ENCODE assay signal across 8 cellular contexts in genomic region chr22:42581762-42582716, GRCh38.
A peak's percentile ranks its signal among the peaks of the same experiment; 100 is the strongest.
DNase-seq lines count a peak whose midpoint lies in the region; ATAC-seq and TF ChIP-seq lines count a peak whose summit lies in the region.

No MANE protein-coding gene starts in this region.

- peak overlapping the region; percentile 93 for H3K9ac ChIP-seq in NT2/D1 (ENCODE audit: insufficient read length, low read depth)
- H3K9ac ChIP-seq in mucosa of stomach (ENCODE audit: low read length): peak overlapping the region; percentile 69

- peaks cover 72% of the 10 kb centered on the region for H3K36me3 ChIP-seq in NT2/D1 (ENCODE audit: insufficient read depth, insufficient read length, low read length)
- peaks cover 17% of the 10 kb centered on the region for H3K36me3 ChIP-seq in mucosa of stomach (ENCODE audit: control insufficient read depth, insufficient read depth, low read length)

- no peaks in the 10 kb centered on the region for H3K9me3 ChIP-seq in NT2/D1 (ENCODE audit: insufficient read depth, low read length)
- H3K9me3 ChIP-seq in mucosa of stomach (ENCODE audit: control insufficient read depth, low read length): no peaks in the 10 kb centered on the region

- peak; percentile 49 for ATAC-seq in HG03442 (IDR thresholded peaks at IDR 0.05; ENCODE audit: unreplicated experiment)

- DNase-seq in NCI-H524 (lab: John Stamatoyannopoulos, UW) (peak; percentile 52 to 66), NCI-H524 treated with DMSO at 0.1 percent for 48 hours (lab: John Stamatoyannopoulos, UW) (no peak), NT2/D1 (ENCODE audit: low read depth, low spot score) (peak; percentile 38), activated T-cell treated with anti-CD3 and anti-CD28 coated beads for 24 hours (ENCODE audit: low read depth) (peak; percentile 82), erythroblast (lab: John Stamatoyannopoulos, UW) (peak; percentile 84 to 90)
- peak; percentile 81 for DNase-seq in stimulated activated CD8-positive, alpha-beta memory T cell treated with anti-CD3 and anti-CD28 coated beads, Interleukin-4, amount 100 ng/mL, for 24 hours (ENCODE audit: low read depth)

- peaks cover 3% of the 10 kb centered on the region for H3K4me1 ChIP-seq in NT2/D1 (ENCODE audit: insufficient read depth, insufficient read length)
- peaks cover 15% of the 10 kb centered on the region for H3K4me1 ChIP-seq in mucosa of stomach (ENCODE audit: control insufficient read depth, insufficient read depth, low read length)

- H3K4me3 ChIP-seq in NT2/D1 (ENCODE audit: insufficient read length, low read depth): peak overlapping the region; percentile 76
- H3K4me3 ChIP-seq in mucosa of stomach (ENCODE audit: low read length): no peak overlapping the region

- peak; percentile 41 for TF ChIP-seq POLR2A in erythroblast (IDR thresholded peaks at IDR 0.05; ENCODE audit: low read length)

- H3K27me3 ChIP-seq in NT2/D1 (ENCODE audit: insufficient read depth, insufficient read length) (no peaks in the 10 kb centered on the region), mucosa of stomach (ENCODE audit: control insufficient read depth, insufficient read depth, low read length) (no peaks in the 10 kb centered on the region)
